Comparison of ENCODE assay signal across 28 cellular contexts in the genomic region with DNA sequence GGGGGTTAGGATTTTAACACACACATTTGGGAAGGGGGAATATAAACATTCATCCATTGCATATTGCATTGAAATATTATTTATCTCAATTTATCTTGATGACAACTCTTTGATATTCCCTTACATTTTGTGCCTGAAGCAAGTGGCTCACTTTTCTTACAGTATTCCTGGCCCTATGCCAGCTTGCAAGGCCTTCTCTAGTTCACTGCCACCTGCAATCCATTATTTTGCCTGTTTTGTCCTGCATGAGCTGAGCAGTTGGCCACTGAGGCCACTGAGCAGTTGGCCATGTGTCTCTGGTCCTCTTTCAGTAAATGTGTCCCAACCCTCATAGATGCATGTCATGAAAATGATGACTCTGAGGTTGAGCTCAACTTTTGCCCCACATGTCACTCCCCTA. TPM values are rescaled to one million over a fixed set of nuclear protein-coding genes. Genes with fewer than 3 reads are reported as not detected.
DNase-seq lines count a peak whose midpoint lies in the region; ATAC-seq, FAIRE-seq and TF ChIP-seq lines count a peak whose summit lies in the region.
"Had no signal": no experiment of that assay in that cellular context is flagged by ENCODE, and none has a peak within 500 bp of the region (broad histone marks: within the 10 kb centered on the region; RNA-seq: fewer than 3 reads in every experiment).

No MANE protein-coding gene starts in this region.

- H3K27me3 ChIP-seq in K562 (ENCODE audit: control insufficient read depth in 2 of 2, insufficient read depth in 2 of 2, low read length in 2 of 2), result peaks cover 0 to 8% of the 10 kb centered on the region in 2 experiments; a peak in 2 of 5 replicates
- peaks cover 26% of the 10 kb centered on the region for H3K27me3 ChIP-seq in osteoblast (ENCODE audit: insufficient read depth, low read length)

- no peak overlapping the region for H3K9ac ChIP-seq in K562 (ENCODE audit: insufficient read depth in 1 of 2, low read depth in 2 of 2, low read length in 2 of 2)
- H3K9ac ChIP-seq: GM23248 had no signal

- DNase-seq in NCI-H146 (lab: John Stamatoyannopoulos, UW) (peak; percentile 5), NCI-H146 treated with DMSO at 0.1 percent for 48 hours (lab: John Stamatoyannopoulos, UW; ENCODE audit: unreplicated experiment) (no peak), LHCN-M2 (ENCODE audit: low read depth) (peak; percentile 1), K562 (ENCODE audit: extremely low read depth in 1 of 4, low spot score in 3 of 4) (no peak), osteoblast (ENCODE audit: insufficient read length, low spot score, missing footprints) (peak; percentile 52), CD1c-positive myeloid dendritic cell (ENCODE audit: extremely low spot score) (no peak), HFFc6 (no peak)
- DNase-seq: 8988T; CD4-positive, CD25-positive, alpha-beta regulatory T cell; DMS53; GM23248; H7; KG1; NCI-H1105; NCI-H1436 treated with DMSO at 0.1 percent for 48 hours; NCI-H2029; NCI-H2171; NCI-H226; NCI-H510A; NCI-H748 treated with DMSO at 0.1 percent for 48 hours; Right ventricle myocardium superior; RPMI8226 had no signal

- POLR2A ChIA-PET in K562 (lab: Yijun Ruan, JAX), result no interaction called here

- H2AFZ ChIP-seq in K562 (ENCODE audit: low read depth, low read length) (no peak overlapping the region), osteoblast (ENCODE audit: low read length) (no peak overlapping the region)
- H2AFZ ChIP-seq: GM23248 had no signal

- no peaks in the 10 kb centered on the region for H3K4me1 Mint-ChIP-seq in HFFc6 (ENCODE audit: low read depth)
- H3K4me1 Mint-ChIP-seq: CD4-positive, CD25-positive, alpha-beta regulatory T cell had no signal

- intact Hi-C loops in K562 (cut with micrococcal nuclease), result no loop called here

- no peaks in the 10 kb centered on the region for H3K36me3 ChIP-seq in K562 (ENCODE audit: control insufficient read depth, insufficient read depth, low read length)
- no peaks in the 10 kb centered on the region for H3K36me3 ChIP-seq in osteoblast (ENCODE audit: insufficient read depth, low read length)
- H3K36me3 ChIP-seq: SJSA1 had no signal

- in situ Hi-C loops in K562 (cut with MboI), result no loop called here

- H3K79me2 ChIP-seq in K562 (ENCODE audit: control insufficient read depth, insufficient read depth, low read length) (no peaks in the 10 kb centered on the region), osteoblast (ENCODE audit: insufficient read depth, low read length) (no peaks in the 10 kb centered on the region)

- H3K36me3 Mint-ChIP-seq in HFFc6 (ENCODE audit: low read depth), result no peaks in the 10 kb centered on the region
- H3K36me3 Mint-ChIP-seq: CD4-positive, CD25-positive, alpha-beta regulatory T cell had no signal

- H3K4me3 ChIP-seq in K562, result no peak overlapping the region
- H3K4me3 ChIP-seq in osteoblast (ENCODE audit: insufficient read depth, low read length), result no peak overlapping the region
- H3K4me3 ChIP-seq: GM23248, SJSA1 had no signal

- H3K27me3 Mint-ChIP-seq in HFFc6 (ENCODE audit: insufficient read depth), result peaks cover 3% of the 10 kb centered on the region

- CTCF ChIA-PET in K562 (lab: Yijun Ruan, JAX; ENCODE audit: low intra/inter-chr PET ratio), result no interaction called here

- H3K9me3 Mint-ChIP-seq in HFFc6, result no peaks in the 10 kb centered on the region; the same call in none of the 2 replicates

- no TSS peak for BruUV-seq in K562 (replicated peaks; lab: Mats Ljungman, UMichigan)

- ATAC-seq in K562, result no peak

- H4K20me1 ChIP-seq in K562 (replicated peaks; ENCODE audit: control insufficient read depth, insufficient read depth, low read length) (no peaks in the 10 kb centered on the region), osteoblast (ENCODE audit: insufficient read depth, low read length) (no peaks in the 10 kb centered on the region)

- H3K9me3 ChIP-seq in K562 (replicated peaks; ENCODE audit: control insufficient read depth, insufficient read depth, low read depth, low read length) (no peaks in the 10 kb centered on the region), osteoblast (ENCODE audit: low read depth, low read length) (no peaks in the 10 kb centered on the region)
- H3K9me3 ChIP-seq: SJSA1 had no signal

- H3K9me1 ChIP-seq in K562 (ENCODE audit: control insufficient read depth, insufficient read depth, low read length), result no peaks in the 10 kb centered on the region

- no peak overlapping the region for H3K27ac ChIP-seq in K562 (ENCODE audit: extremely low read depth, low read depth, low read length)
- no peak overlapping the region for H3K27ac ChIP-seq in osteoblast (ENCODE audit: low read depth, low read length)
- H3K27ac ChIP-seq: GM23248, SJSA1 had no signal

- H3K4me1 ChIP-seq in K562 (replicated peaks in 1 of 2; ENCODE audit: control insufficient read depth in 2 of 2, insufficient read depth in 2 of 2, low read length in 2 of 2), result no peaks in the 10 kb centered on the region
- H3K4me1 ChIP-seq in osteoblast (ENCODE audit: insufficient read depth, low read length), result no peaks in the 10 kb centered on the region
- H3K4me1 ChIP-seq: SJSA1 had no signal

- H3K27ac Mint-ChIP-seq in HFFc6, result no peak overlapping the region
- H3K27ac Mint-ChIP-seq: CD4-positive, CD25-positive, alpha-beta regulatory T cell had no signal

- TF ChIP-seq POLR2A in K562 (conservative IDR thresholded peaks at IDR 0.05), result no peak

- TF ChIP-seq CTCF in K562 (IDR thresholded peaks at IDR 0.05 in 2 of 3, conservative IDR thresholded peaks at IDR 0.05 in 1 of 3; ENCODE audit: insufficient read depth in 2 of 3, low read depth in 1 of 3, low read length in 3 of 3) (no peak), osteoblast (IDR thresholded peaks at IDR 0.05; ENCODE audit: extremely low read depth, low read depth, low read length) (no peak), HFFc6 (IDR thresholded peaks at IDR 0.05) (no peak)

- H3K4me2 ChIP-seq in K562 (ENCODE audit: insufficient read depth, low read length) (no peak overlapping the region), osteoblast (ENCODE audit: insufficient read depth, low read length) (no peak overlapping the region)

- FAIRE-seq in K562 (lab: Jason Lieb, UNC), result no peak
- FAIRE-seq: GM18507, HTR-8/SVneo had no signal

- no peak for TF ChIP-seq RAD21 in K562 (CRISPR knock-in tag; conservative IDR thresholded peaks at IDR 0.05 in 1 of 2, IDR thresholded peaks at IDR 0.05 in 1 of 2)

- TF ChIP-seq EP300 in K562 (IDR thresholded peaks at IDR 0.05; ENCODE audit: low read length), result no peak

- no peak overlapping the region for H3K4me3 Mint-ChIP-seq in HFFc6
- H3K4me3 Mint-ChIP-seq: CD4-positive, CD25-positive, alpha-beta regulatory T cell had no signal

TF ChIP-seq in K562, 482 proteins besides CTCF, POLR2A, EP300 and RAD21:
- peak; percentile 58 for TF ChIP-seq NFIC (IDR thresholded peaks at IDR 0.05)
- TF ChIP-seq, protein P1, sequence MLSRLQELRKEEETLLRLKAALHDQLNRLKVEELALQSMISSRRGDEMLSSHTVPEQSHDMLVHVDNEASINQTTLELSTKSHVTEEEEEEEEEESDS (CRISPR knock-in tag; IDR thresholded peaks at IDR 0.05), result no peak
TF ChIP-seq in K562: peak in this region for 1.

RNA-seq across cellular contexts. Expression of a gene that starts 49.8 kb away (rescaled TPM):
- total RNA-seq in LHCN-M2 (2014; rRNA removed) (not detected in 2 replicates), K562 (2014; rRNA removed) (0.09 TPM in 1 of 2 replicates, not detected in the other), K562 (2014; rRNA removed; fragmentation: Illumina TruSeq; extraction: Trizol) (not detected in 2 replicates), K562 (2015; rRNA removed; fragmentation: Illumina TruSeq; extraction: Trizol) (not detected in 2 replicates), K562 (2021) (not detected in 2 replicates), osteoblast (not detected in 2 replicates)
- not detected for polyA plus RNA-seq in LHCN-M2 (2012)
- total RNA-seq in K562 (2011; cell fraction: chromatin; rRNA removed; ENCODE audit: low replicate concordance), result not detected in 2 replicates
- total RNA-seq in K562 (2011; cell fraction: nucleolus; rRNA removed), result not detected in 2 replicates
- not detected in 2 replicates for total RNA-seq in K562 (2011; cell fraction: nucleoplasm; rRNA removed)
- polyA plus RNA-seq in K562 (2011; rRNA removed) (not detected in 2 replicates), K562 (2014; fragmentation: Illumina TruSeq; extraction: Trizol) (not detected in 2 replicates), K562 (2014; fragmentation: Nextera tagmentation; extraction: Ambion mirVana) (not detected), K562 (2014; rRNA removed) (not detected in 2 replicates)
- not detected in 2 replicates for polyA plus RNA-seq in K562 (2011; cell fraction: cytosol; rRNA removed)
- not detected in 2 replicates for polyA plus RNA-seq in K562 (2011; cell fraction: nucleus; rRNA removed)
- not detected in 2 replicates for polyA plus RNA-seq in K562 (2012)
- polyA minus RNA-seq in K562 (2011; rRNA and poly(A)+ RNA removed), result not detected in 2 replicates
- not detected in 2 replicates for polyA minus RNA-seq in K562 (2011; cell fraction: cytosol; rRNA and poly(A)+ RNA removed)
- not detected in 2 replicates for polyA minus RNA-seq in K562 (2011; cell fraction: nucleus; rRNA and poly(A)+ RNA removed)
- not detected for total RNA-seq in HFFc6 (2021; fragmentation: NEBNext Ultra II Directional; extraction: Animal tissue kit (Norgen Biotek cat#: 25700))
- total RNA-seq: Daoy, G401, GM23248, Right ventricle myocardium superior, SJSA1 had no signal
- polyA plus RNA-seq: BJ, GM23248 had no signal

Comparison
In these comparisons a context has a peak if more than half of its experiments do, and no peak if none do; other contexts are left out.
1. DNase-seq: peak in NCI-H146 (single experiment), LHCN-M2 (single experiment) and osteoblast (single experiment); none in NCI-H146 treated with DMSO at 0.1 percent for 48 hours (single experiment), K562 (0 of 4), CD1c-positive myeloid dendritic cell (single experiment) and HFFc6 (single experiment).